Comparison of ENCODE assay signal across 1 cellular context in the genomic region with DNA sequence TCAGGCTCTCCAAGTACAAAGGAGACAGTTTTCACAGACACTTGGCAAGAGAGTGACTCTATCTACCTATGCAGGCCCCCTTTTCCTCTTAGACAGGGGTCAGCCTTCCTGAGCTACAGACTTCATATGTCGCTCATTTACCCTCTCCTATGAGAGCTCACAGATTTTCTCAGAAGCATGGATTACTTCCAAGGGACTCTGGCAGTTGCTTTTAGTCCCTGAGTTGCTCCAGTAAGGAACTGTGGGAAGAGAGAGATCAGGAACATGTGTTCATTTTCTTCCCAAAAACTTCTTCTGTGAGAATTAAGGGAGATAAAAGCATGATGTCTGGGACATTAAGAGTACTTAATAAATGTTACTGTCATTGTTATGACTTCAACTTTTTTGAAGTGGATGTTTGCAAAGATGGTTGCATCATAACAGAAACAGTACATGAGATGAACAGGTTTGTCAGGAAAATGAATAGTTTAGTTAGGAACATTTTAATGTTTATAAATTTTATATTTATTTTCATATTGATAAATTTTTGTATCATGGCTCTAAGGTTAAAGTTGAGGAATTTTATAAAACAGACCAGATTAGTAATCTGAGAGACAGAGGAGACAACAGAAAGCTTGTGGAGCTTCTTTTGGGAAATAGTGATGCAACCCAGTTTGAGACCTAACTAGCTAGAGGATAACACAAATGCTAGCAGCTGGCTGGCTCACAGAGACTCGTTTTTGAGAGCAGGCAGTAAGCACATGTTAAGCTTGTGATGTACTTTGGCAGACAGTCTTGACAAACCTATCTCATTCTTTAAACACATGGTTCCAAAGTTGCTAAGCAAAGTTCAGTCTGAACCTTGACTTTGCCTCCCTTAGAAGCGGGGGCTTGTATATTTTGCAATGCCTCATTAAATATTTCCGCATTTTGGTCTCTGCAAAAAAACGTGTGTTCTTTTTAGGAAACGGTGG.
A peak's percentile ranks its signal among the peaks of the same experiment; 100 is the strongest.
TF ChIP-seq lines count a peak whose summit lies in the region.

No MANE protein-coding gene starts in this region.

TF ChIP-seq in HepG2, 621 proteins besides CTCF, POLR2A, EP300 and RAD21 (continued from another document and continues in another):
- TF ChIP-seq KAT8 (CRISPR knock-in tag; IDR thresholded peaks at IDR 0.05) (peak; percentile 62), HOXA7 (CRISPR knock-in tag; IDR thresholded peaks at IDR 0.05) (no peak), ZNF816 (CRISPR knock-in tag; IDR thresholded peaks at IDR 0.05; ENCODE audit: borderline replicate concordance) (no peak; the same call in 1 of the 2 replicates), POGZ (CRISPR knock-in tag; IDR thresholded peaks at IDR 0.05) (peak; percentile 98), ZSCAN25 (CRISPR knock-in tag; IDR thresholded peaks at IDR 0.05) (peak; percentile 32; the same call in 1 of the 2 replicates), ZNF24 (IDR thresholded peaks at IDR 0.05) (no peak), PHF8 (CRISPR knock-in tag; IDR thresholded peaks at IDR 0.05) (no peak), RXRB (CRISPR knock-in tag; IDR thresholded peaks at IDR 0.05; ENCODE audit: borderline replicate concordance) (peak; percentile 92), ISL2 (CRISPR knock-in tag; IDR thresholded peaks at IDR 0.05) (peak; percentile 93), ZNF766 (CRISPR knock-in tag; IDR thresholded peaks at IDR 0.05; ENCODE audit: borderline replicate concordance) (peak; percentile 65; the same call in 1 of the 2 replicates), ZNF749 (CRISPR knock-in tag; IDR thresholded peaks at IDR 0.05; ENCODE audit: borderline replicate concordance) (peak; percentile 78; the same call in 1 of the 2 replicates), ZNF761 (CRISPR knock-in tag; conservative IDR thresholded peaks at IDR 0.05) (0 out of 2 replicates have a peak, but pooled peaks have one; percentile 48), ZNF446 (CRISPR knock-in tag; IDR thresholded peaks at IDR 0.05) (no peak), CAMTA2 (CRISPR knock-in tag; IDR thresholded peaks at IDR 0.05; ENCODE audit: borderline replicate concordance) (no peak), ZNF577 (CRISPR knock-in tag; IDR thresholded peaks at IDR 0.05; ENCODE audit: borderline replicate concordance, low read depth) (no peak), ZNF296 (CRISPR knock-in tag; conservative IDR thresholded peaks at IDR 0.05) (no peak), ZBTB3 (CRISPR knock-in tag; IDR thresholded peaks at IDR 0.05; ENCODE audit: borderline replicate concordance, low read depth) (no peak), ZNF496 (CRISPR knock-in tag; IDR thresholded peaks at IDR 0.05; ENCODE audit: insufficient replicate concordance) (no peak), SMYD3 (CRISPR knock-in tag; IDR thresholded peaks at IDR 0.05) (peak; percentile 60; the same call in 1 of the 2 replicates), ZNF256 (CRISPR knock-in tag; conservative IDR thresholded peaks at IDR 0.05) (peak; percentile 77; the same call in 1 of the 2 replicates), ZKSCAN1 (IDR thresholded peaks at IDR 0.05; ENCODE audit: low read length) (no peak), CCAR2 (optimal IDR thresholded peaks at IDR 0.05; ENCODE audit: low read depth, low read length) (no peak), ZNF703 (CRISPR knock-in tag; IDR thresholded peaks at IDR 0.05; ENCODE audit: borderline replicate concordance) (no peak), DNMT3B (CRISPR knock-in tag; conservative IDR thresholded peaks at IDR 0.05) (peak; percentile 66; the same call in 1 of the 2 replicates), HMG20B (CRISPR knock-in tag; conservative IDR thresholded peaks at IDR 0.05) (peak; percentile 65), ZNF709 (CRISPR knock-in tag; IDR thresholded peaks at IDR 0.05) (0 out of 2 replicates have a peak, but pooled peaks have one; percentile 49)
- TF ChIP-seq, protein P1, sequence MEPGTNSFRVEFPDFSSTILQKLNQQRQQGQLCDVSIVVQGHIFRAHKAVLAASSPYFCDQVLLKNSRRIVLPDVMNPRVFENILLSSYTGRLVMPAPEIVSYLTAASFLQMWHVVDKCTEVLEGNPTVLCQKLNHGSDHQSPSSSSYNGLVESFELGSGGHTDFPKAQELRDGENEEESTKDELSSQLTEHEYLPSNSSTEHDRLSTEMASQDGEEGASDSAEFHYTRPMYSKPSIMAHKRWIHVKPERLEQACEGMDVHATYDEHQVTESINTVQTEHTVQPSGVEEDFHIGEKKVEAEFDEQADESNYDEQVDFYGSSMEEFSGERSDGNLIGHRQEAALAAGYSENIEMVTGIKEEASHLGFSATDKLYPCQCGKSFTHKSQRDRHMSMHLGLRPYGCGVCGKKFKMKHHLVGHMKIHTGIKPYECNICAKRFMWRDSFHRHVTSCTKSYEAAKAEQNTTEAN (CRISPR knock-in tag; conservative IDR thresholded peaks at IDR 0.05): peak; percentile 91
- TF ChIP-seq, protein P2, sequence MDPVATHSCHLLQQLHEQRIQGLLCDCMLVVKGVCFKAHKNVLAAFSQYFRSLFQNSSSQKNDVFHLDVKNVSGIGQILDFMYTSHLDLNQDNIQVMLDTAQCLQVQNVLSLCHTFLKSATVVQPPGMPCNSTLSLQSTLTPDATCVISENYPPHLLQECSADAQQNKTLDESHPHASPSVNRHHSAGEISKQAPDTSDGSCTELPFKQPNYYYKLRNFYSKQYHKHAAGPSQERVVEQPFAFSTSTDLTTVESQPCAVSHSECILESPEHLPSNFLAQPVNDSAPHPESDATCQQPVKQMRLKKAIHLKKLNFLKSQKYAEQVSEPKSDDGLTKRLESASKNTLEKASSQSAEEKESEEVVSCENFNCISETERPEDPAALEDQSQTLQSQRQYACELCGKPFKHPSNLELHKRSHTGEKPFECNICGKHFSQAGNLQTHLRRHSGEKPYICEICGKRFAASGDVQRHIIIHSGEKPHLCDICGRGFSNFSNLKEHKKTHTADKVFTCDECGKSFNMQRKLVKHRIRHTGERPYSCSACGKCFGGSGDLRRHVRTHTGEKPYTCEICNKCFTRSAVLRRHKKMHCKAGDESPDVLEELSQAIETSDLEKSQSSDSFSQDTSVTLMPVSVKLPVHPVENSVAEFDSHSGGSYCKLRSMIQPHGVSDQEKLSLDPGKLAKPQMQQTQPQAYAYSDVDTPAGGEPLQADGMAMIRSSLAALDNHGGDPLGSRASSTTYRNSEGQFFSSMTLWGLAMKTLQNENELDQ (CRISPR knock-in tag; IDR thresholded peaks at IDR 0.05; ENCODE audit: borderline replicate concordance): no peak
- TF ChIP-seq, protein P3, sequence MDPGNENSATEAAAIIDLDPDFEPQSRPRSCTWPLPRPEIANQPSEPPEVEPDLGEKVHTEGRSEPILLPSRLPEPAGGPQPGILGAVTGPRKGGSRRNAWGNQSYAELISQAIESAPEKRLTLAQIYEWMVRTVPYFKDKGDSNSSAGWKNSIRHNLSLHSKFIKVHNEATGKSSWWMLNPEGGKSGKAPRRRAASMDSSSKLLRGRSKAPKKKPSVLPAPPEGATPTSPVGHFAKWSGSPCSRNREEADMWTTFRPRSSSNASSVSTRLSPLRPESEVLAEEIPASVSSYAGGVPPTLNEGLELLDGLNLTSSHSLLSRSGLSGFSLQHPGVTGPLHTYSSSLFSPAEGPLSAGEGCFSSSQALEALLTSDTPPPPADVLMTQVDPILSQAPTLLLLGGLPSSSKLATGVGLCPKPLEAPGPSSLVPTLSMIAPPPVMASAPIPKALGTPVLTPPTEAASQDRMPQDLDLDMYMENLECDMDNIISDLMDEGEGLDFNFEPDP (CRISPR knock-in tag; conservative IDR thresholded peaks at IDR 0.05): no peak
- TF ChIP-seq, protein P4, sequence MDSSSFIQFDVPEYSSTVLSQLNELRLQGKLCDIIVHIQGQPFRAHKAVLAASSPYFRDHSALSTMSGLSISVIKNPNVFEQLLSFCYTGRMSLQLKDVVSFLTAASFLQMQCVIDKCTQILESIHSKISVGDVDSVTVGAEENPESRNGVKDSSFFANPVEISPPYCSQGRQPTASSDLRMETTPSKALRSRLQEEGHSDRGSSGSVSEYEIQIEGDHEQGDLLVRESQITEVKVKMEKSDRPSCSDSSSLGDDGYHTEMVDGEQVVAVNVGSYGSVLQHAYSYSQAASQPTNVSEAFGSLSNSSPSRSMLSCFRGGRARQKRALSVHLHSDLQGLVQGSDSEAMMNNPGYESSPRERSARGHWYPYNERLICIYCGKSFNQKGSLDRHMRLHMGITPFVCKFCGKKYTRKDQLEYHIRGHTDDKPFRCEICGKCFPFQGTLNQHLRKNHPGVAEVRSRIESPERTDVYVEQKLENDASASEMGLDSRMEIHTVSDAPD (CRISPR knock-in tag; IDR thresholded peaks at IDR 0.05): peak; percentile 34; the same call in 1 of the 2 replicates
- TF ChIP-seq, protein P5, sequence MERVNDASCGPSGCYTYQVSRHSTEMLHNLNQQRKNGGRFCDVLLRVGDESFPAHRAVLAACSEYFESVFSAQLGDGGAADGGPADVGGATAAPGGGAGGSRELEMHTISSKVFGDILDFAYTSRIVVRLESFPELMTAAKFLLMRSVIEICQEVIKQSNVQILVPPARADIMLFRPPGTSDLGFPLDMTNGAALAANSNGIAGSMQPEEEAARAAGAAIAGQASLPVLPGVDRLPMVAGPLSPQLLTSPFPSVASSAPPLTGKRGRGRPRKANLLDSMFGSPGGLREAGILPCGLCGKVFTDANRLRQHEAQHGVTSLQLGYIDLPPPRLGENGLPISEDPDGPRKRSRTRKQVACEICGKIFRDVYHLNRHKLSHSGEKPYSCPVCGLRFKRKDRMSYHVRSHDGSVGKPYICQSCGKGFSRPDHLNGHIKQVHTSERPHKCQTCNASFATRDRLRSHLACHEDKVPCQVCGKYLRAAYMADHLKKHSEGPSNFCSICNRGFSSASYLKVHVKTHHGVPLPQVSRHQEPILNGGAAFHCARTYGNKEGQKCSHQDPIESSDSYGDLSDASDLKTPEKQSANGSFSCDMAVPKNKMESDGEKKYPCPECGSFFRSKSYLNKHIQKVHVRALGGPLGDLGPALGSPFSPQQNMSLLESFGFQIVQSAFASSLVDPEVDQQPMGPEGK (CRISPR knock-in tag; IDR thresholded peaks at IDR 0.05): peak; percentile 97
- TF ChIP-seq, protein P6, sequence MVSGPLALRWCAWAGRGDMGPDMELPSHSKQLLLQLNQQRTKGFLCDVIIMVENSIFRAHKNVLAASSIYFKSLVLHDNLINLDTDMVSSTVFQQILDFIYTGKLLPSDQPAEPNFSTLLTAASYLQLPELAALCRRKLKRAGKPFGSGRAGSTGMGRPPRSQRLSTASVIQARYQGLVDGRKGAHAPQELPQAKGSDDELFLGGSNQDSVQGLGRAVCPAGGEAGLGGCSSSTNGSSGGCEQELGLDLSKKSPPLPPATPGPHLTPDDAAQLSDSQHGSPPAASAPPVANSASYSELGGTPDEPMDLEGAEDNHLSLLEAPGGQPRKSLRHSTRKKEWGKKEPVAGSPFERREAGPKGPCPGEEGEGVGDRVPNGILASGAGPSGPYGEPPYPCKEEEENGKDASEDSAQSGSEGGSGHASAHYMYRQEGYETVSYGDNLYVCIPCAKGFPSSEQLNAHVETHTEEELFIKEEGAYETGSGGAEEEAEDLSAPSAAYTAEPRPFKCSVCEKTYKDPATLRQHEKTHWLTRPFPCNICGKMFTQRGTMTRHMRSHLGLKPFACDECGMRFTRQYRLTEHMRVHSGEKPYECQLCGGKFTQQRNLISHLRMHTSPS (CRISPR knock-in tag; IDR thresholded peaks at IDR 0.05; ENCODE audit: low read depth): 0 out of 2 replicates have a peak, but pooled peaks have one; percentile 24
- TF ChIP-seq, protein P7, sequence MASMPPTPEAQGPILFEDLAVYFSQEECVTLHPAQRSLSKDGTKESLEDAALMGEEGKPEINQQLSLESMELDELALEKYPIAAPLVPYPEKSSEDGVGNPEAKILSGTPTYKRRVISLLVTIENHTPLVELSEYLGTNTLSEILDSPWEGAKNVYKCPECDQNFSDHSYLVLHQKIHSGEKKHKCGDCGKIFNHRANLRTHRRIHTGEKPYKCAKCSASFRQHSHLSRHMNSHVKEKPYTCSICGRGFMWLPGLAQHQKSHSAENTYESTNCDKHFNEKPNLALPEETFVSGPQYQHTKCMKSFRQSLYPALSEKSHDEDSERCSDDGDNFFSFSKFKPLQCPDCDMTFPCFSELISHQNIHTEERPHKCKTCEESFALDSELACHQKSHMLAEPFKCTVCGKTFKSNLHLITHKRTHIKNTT (CRISPR knock-in tag; IDR thresholded peaks at IDR 0.05): no peak
- TF ChIP-seq, protein P8, sequence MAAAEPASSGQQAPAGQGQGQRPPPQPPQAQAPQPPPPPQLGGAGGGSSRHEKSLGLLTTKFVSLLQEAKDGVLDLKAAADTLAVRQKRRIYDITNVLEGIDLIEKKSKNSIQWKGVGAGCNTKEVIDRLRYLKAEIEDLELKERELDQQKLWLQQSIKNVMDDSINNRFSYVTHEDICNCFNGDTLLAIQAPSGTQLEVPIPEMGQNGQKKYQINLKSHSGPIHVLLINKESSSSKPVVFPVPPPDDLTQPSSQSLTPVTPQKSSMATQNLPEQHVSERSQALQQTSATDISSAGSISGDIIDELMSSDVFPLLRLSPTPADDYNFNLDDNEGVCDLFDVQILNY (CRISPR knock-in tag; conservative IDR thresholded peaks at IDR 0.05): no peak
- TF ChIP-seq, protein P9, sequence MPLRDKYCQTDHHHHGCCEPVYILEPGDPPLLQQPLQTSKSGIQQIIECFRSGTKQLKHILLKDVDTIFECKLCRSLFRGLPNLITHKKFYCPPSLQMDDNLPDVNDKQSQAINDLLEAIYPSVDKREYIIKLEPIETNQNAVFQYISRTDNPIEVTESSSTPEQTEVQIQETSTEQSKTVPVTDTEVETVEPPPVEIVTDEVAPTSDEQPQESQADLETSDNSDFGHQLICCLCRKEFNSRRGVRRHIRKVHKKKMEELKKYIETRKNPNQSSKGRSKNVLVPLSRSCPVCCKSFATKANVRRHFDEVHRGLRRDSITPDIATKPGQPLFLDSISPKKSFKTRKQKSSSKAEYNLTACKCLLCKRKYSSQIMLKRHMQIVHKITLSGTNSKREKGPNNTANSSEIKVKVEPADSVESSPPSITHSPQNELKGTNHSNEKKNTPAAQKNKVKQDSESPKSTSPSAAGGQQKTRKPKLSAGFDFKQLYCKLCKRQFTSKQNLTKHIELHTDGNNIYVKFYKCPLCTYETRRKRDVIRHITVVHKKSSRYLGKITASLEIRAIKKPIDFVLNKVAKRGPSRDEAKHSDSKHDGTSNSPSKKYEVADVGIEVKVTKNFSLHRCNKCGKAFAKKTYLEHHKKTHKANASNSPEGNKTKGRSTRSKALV (CRISPR knock-in tag; IDR thresholded peaks at IDR 0.05): peak; percentile 67; the same call in 1 of the 2 replicates
